23 cellular contexts compared by ENCODE assay signal in the genomic region with DNA sequence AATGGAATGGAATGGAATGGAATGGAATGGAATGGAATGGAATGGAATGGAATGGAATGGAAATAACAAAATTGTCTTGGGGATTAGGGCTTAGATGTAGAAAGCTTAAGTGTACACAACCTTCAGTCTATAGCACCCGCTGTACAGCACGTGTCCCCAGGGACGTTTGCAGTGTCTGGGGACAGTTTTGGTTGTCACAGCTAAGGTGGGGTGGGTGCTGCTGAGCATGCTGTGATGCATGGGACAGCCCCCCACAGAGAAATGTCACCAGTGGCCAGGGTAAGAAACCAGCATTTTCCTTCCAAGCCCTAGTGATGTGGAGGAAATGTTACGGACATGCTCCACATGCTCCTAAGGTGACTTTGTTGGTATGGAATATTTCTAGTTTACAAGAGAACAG.
DNase-seq lines count a peak whose midpoint lies in the region; ATAC-seq and TF ChIP-seq lines count a peak whose summit lies in the region.
"Had no signal": no experiment of that assay in that cellular context is flagged by ENCODE, and none has a peak within 500 bp of the region (broad histone marks: within the 10 kb centered on the region; RNA-seq: fewer than 3 reads in every experiment).

No MANE protein-coding gene starts in this region.

- POLR2A ChIA-PET in HEK293 (lab: Yijun Ruan, JAX): no interaction called here

- peaks cover 4% of the 10 kb centered on the region; the same call in 1 of the 2 replicates for H3K9me3 ChIP-seq in BLaER1
- H3K9me3 ChIP-seq in HEK293 (ENCODE audit: control insufficient read depth, insufficient read depth, low read depth, low read length): no peaks in the 10 kb centered on the region
- H3K9me3 ChIP-seq in SJCRH30 (replicated peaks): no peaks in the 10 kb centered on the region
- H3K9me3 ChIP-seq: A549, BE2C, Caco-2 had no signal

- H3K27ac ChIP-seq in BLaER1 (no peak overlapping the region), HEK293 (ENCODE audit: extremely low read depth, low read depth, low read length) (no peak overlapping the region), SJCRH30 (no peak overlapping the region)
- H3K27ac ChIP-seq: A549 had no signal

- peaks cover 96% of the 10 kb centered on the region for H4K20me1 ChIP-seq in BLaER1

- no peaks in the 10 kb centered on the region for H3K4me1 Mint-ChIP-seq in activated CD8-positive, alpha-beta memory T cell treated with anti-CD3 and anti-CD28 coated beads, Interleukin-2, amount 10 ng/mL, durations not matched to agents 7 days and 5 days

- H3K27ac Mint-ChIP-seq in activated CD8-positive, alpha-beta memory T cell treated with anti-CD3 and anti-CD28 coated beads, Interleukin-2, amount 10 ng/mL, durations not matched to agents 7 days and 5 days: no peak overlapping the region
- H3K27ac Mint-ChIP-seq: CD4-positive, CD25-positive, alpha-beta regulatory T cell; CD8-positive, alpha-beta T cell; GM23338; H9; HFFc6 had no signal

- H3K36me3 ChIP-seq in BLaER1 (no peaks in the 10 kb centered on the region), HEK293 (ENCODE audit: control insufficient read depth in 2 of 2, insufficient read depth in 1 of 2, low read length in 2 of 2) (no peaks in the 10 kb centered on the region), SJCRH30 (no peaks in the 10 kb centered on the region)
- H3K36me3 ChIP-seq: BE2C had no signal

- peak overlapping the region; percentile 54 for H3K4me2 ChIP-seq in BLaER1
- H3K4me2 ChIP-seq: A549, GM23338 had no signal

- CTCF ChIA-PET in activated CD8-positive, alpha-beta memory T cell treated with anti-CD3 and anti-CD28 coated beads, Interleukin-2, amount 10 ng/mL, durations not matched to agents 7 days and 5 days (lab: Charles Lee): no interaction called here
- CTCF ChIA-PET in HEK293 (lab: Yijun Ruan, JAX): no interaction called here

- no peak for TF ChIP-seq CTCF in HEK293 (tag by site-specific recombination; IDR thresholded peaks at IDR 0.05)

- H3K36me3 Mint-ChIP-seq in activated CD8-positive, alpha-beta memory T cell treated with anti-CD3 and anti-CD28 coated beads, Interleukin-2, amount 10 ng/mL, durations not matched to agents 7 days and 5 days: no peaks in the 10 kb centered on the region
- H3K36me3 Mint-ChIP-seq: CD4-positive, CD25-positive, alpha-beta regulatory T cell; CD8-positive, alpha-beta T cell had no signal

- H3K27me3 ChIP-seq in BLaER1: peaks cover 15% of the 10 kb centered on the region; the same call in 1 of the 2 replicates
- H3K27me3 ChIP-seq in SJCRH30: peaks cover 7% of the 10 kb centered on the region; the same call in 1 of the 2 replicates
- H3K27me3 ChIP-seq: BE2C had no signal

- peaks cover 67% of the 10 kb centered on the region for H3K4me1 ChIP-seq in BLaER1
- H3K4me1 ChIP-seq in HEK293 (ENCODE audit: control insufficient read depth, insufficient read depth, low read length): peaks cover 4% of the 10 kb centered on the region; the same call in 1 of the 2 replicates
- no peaks in the 10 kb centered on the region for H3K4me1 ChIP-seq in SJCRH30
- H3K4me1 ChIP-seq: A549, BE2C had no signal

- H3K27me3 Mint-ChIP-seq in activated CD8-positive, alpha-beta memory T cell treated with anti-CD3 and anti-CD28 coated beads, Interleukin-2, amount 10 ng/mL, durations not matched to agents 7 days and 5 days: peaks cover 37% of the 10 kb centered on the region

- H3K9me3 Mint-ChIP-seq in activated CD8-positive, alpha-beta memory T cell treated with anti-CD3 and anti-CD28 coated beads, Interleukin-2, amount 10 ng/mL, durations not matched to agents 7 days and 5 days (ENCODE audit: low read depth): no peaks in the 10 kb centered on the region
- H3K9me3 Mint-ChIP-seq: CD4-positive, CD25-positive, alpha-beta regulatory T cell; CD8-positive, alpha-beta T cell; HFFc6 had no signal

- H3K4me3 ChIP-seq in BLaER1: no peak overlapping the region
- no peak overlapping the region for H3K4me3 ChIP-seq in HEK293 (ENCODE audit: low read depth, low read length)
- H3K4me3 ChIP-seq in SJCRH30: no peak overlapping the region
- H3K4me3 ChIP-seq: A549, GM23338 had no signal

- no peak overlapping the region for H3K9ac ChIP-seq in BLaER1

- no peak for ATAC-seq in activated CD8-positive, alpha-beta memory T cell treated with anti-CD3 and anti-CD28 coated beads, Interleukin-2, amount 10 ng/mL, durations not matched to agents 7 days and 5 days
- ATAC-seq in left lobe of liver: no peak
- ATAC-seq: A549; CD8-positive, alpha-beta T cell; GM23338; HCT116 had no signal

- peak; percentile 28 for DNase-seq in activated CD8-positive, alpha-beta memory T cell treated with anti-CD3 and anti-CD28 coated beads, Interleukin-2, amount 10 ng/mL, durations not matched to agents 7 days and 5 days
- no peak for DNase-seq in activated CD8-positive, alpha-beta memory T cell treated with anti-CD3 and anti-CD28 coated beads, Interleukin-2, amount 50 U/mL, for 4 hours
- DNase-seq in left lobe of liver (ENCODE audit: low spot score) (peak; percentile 33), NCI-H1694 treated with DMSO at 0.1 percent for 48 hours (lab: John Stamatoyannopoulos, UW) (no peak), SJCRH30 (no peak), DMS53 (lab: John Stamatoyannopoulos, UW) (no peak)
- DNase-seq: 8988T; ACHN; AML-193; BE2C; Caco-2; CD4-positive, CD25-positive, alpha-beta regulatory T cell; DMS 273 treated with DMSO at 0.1 percent for 48 hours; DMS79 treated with DMSO at 0.1 percent for 48 hours; GF-D8; H9; HFFc6 had no signal

- no peak overlapping the region for H3K4me3 Mint-ChIP-seq in activated CD8-positive, alpha-beta memory T cell treated with anti-CD3 and anti-CD28 coated beads, Interleukin-2, amount 10 ng/mL, durations not matched to agents 7 days and 5 days
- H3K4me3 Mint-ChIP-seq: CD4-positive, CD25-positive, alpha-beta regulatory T cell; CD8-positive, alpha-beta T cell; GM23338; H9; HFFc6 had no signal

TF ChIP-seq in HEK293, 187 proteins besides CTCF, POLR2A, EP300 and RAD21:
- TF ChIP-seq ZNF23 (tag by site-specific recombination; IDR thresholded peaks at IDR 0.05; ENCODE audit: borderline replicate concordance): no peak
- TF ChIP-seq ZNF132 (tag by site-specific recombination; IDR thresholded peaks at IDR 0.05; ENCODE audit: borderline replicate concordance): no peak
- TF ChIP-seq ZNF600 (tag by site-specific recombination; IDR thresholded peaks at IDR 0.05): peak; percentile 81

Comparison
In these comparisons a context has a peak if more than half of its experiments do, and no peak if none do; other contexts are left out.
1. DNase-seq: peak in activated CD8-positive, alpha-beta memory T cell treated with anti-CD3 and anti-CD28 coated beads, Interleukin-2, amount 10 ng/mL, durations not matched to agents 7 days and 5 days (single experiment) and left lobe of liver (single experiment); none in activated CD8-positive, alpha-beta memory T cell treated with anti-CD3 and anti-CD28 coated beads, Interleukin-2, amount 50 U/mL, for 4 hours (single experiment), NCI-H1694 treated with DMSO at 0.1 percent for 48 hours (single experiment), SJCRH30 (0 of 2) and DMS53 (single experiment).